In genomic region chr2:94924999-94925398, GRCh38 we compare ENCODE assay signal across 4 cellular contexts.
TF ChIP-seq lines count a peak whose summit lies in the region.

No MANE protein-coding gene starts in this region.

TF ChIP-seq in A549, 52 proteins besides CTCF, POLR2A, EP300 and RAD21:
- peak; percentile 74 for TF ChIP-seq REST (IDR thresholded peaks at IDR 0.05)
TF ChIP-seq in A549: peak in this region for 1; not testable (repeated sequence) for 51.

TF ChIP-seq in HCT116, 20 proteins besides CTCF, POLR2A, EP300 and RAD21:
- TF ChIP-seq REST (IDR thresholded peaks at IDR 0.05; ENCODE audit: low read depth): peak; percentile 31

TF ChIP-seq in Ishikawa, 13 proteins besides CTCF, POLR2A, EP300 and RAD21:
- peak; percentile 79 for TF ChIP-seq REST (IDR thresholded peaks at IDR 0.05; ENCODE audit: low read depth)

TF ChIP-seq in GM12878, 131 proteins besides CTCF, POLR2A, EP300 and RAD21:
- peak; percentile 61; the same call in 1 of the 2 replicates for TF ChIP-seq REST (IDR thresholded peaks at IDR 0.05; ENCODE audit: low read depth, low read length)
